23 cellular contexts compared by ENCODE assay signal in genomic region chr12:100020370-100020769, GRCh38. TPM values are rescaled to one million over a fixed set of nuclear protein-coding genes. Genes with fewer than 3 reads are reported as not detected.
A peak's percentile ranks its signal among the peaks of the same experiment; 100 is the strongest.
DNase-seq lines count a peak whose midpoint lies in the region; ATAC-seq, FAIRE-seq and TF ChIP-seq lines count a peak whose summit lies in the region.
"Had no signal": no experiment of that assay in that cellular context is flagged by ENCODE, and none has a peak within 500 bp of the region (broad histone marks: within the 10 kb centered on the region; RNA-seq: fewer than 3 reads in every experiment).

No MANE protein-coding gene starts in this region.

- peak; percentile 58 for ATAC-seq in WTC11
- ATAC-seq: K562, mucosa of descending colon, pancreas, right cardiac atrium had no signal

- no peak overlapping the region for H3K27ac Mint-ChIP-seq in WTC11
- H3K27ac Mint-ChIP-seq: activated B cell treated with CpG ODN at 0.5 μM for 24 hours; activated naive CD8-positive, alpha-beta T cell treated with anti-CD3 and anti-CD28 coated beads for 36 hours; nephron progenitor cell; T-helper 2 cell treated with Interferon-gamma antibody and Interleukin-4, amounts not matched to agents 5 μg/mL and 100 μg/mL, for 36 hours had no signal

- peak; percentile 31 for DNase-seq in D721Med (ENCODE audit: insufficient read length, low spot score)
- DNase-seq in LHCN-M2 (ENCODE audit: low read depth): peak; percentile 9
- no peak for DNase-seq in WTC11 (ENCODE audit: low spot score)
- DNase-seq in iris pigment epithelial cell (ENCODE audit: low read depth): peak; percentile 62
- DNase-seq in retina: no peak
- DNase-seq in putamen (ENCODE audit: low spot score): no peak
- DNase-seq in hippocampal formation (lab: John Stamatoyannopoulos, UW): no peak
- DNase-seq in activated CD4-positive, alpha-beta T cell treated with anti-CD3 and anti-CD28 coated beads for 4 hours: no peak
- DNase-seq: ACHN; activated B cell treated with CpG ODN at 0.5 μM for 24 hours; activated CD4-positive, alpha-beta T cell treated with anti-CD3 and anti-CD28 coated beads, Interleukin-2, amount 50 U/mL, for 48 hours; activated CD8-positive, alpha-beta memory T cell treated with anti-CD3 and anti-CD28 coated beads, Interleukin-2, amount 50 U/mL, for 48 hours; activated naive CD8-positive, alpha-beta T cell treated with anti-CD3 and anti-CD28 coated beads for 36 hours; mucosa of descending colon; NCI-H1436 treated with DMSO at 0.1 percent for 48 hours; NCI-H510A treated with DMSO at 0.1 percent for 48 hours; nephron progenitor cell; pancreas; right cardiac atrium; stimulated activated naive CD4-positive, alpha-beta T cell treated with Interleukin-2 at 50 U/mL for 16 hours had no signal

- no peak for TF ChIP-seq CTCF in D721Med (IDR thresholded peaks at IDR 0.05; ENCODE audit: insufficient read depth, missing control alignments)
- TF ChIP-seq CTCF in WTC11 (IDR thresholded peaks at IDR 0.05): no peak

- H3K4me3 Mint-ChIP-seq in WTC11: no peak overlapping the region
- H3K4me3 Mint-ChIP-seq: activated B cell treated with CpG ODN at 0.5 μM for 24 hours; activated naive CD8-positive, alpha-beta T cell treated with anti-CD3 and anti-CD28 coated beads for 36 hours; nephron progenitor cell; T-helper 2 cell treated with Interferon-gamma antibody and Interleukin-4, amounts not matched to agents 5 μg/mL and 100 μg/mL, for 36 hours had no signal

- H3K36me3 Mint-ChIP-seq in WTC11: peaks cover 6% of the 10 kb centered on the region; the same call in 1 of the 2 replicates

- H3K4me1 Mint-ChIP-seq in WTC11: peaks cover 4% of the 10 kb centered on the region; the same call in 1 of the 2 replicates
- H3K4me1 Mint-ChIP-seq: activated B cell treated with CpG ODN at 0.5 μM for 24 hours; activated naive CD8-positive, alpha-beta T cell treated with anti-CD3 and anti-CD28 coated beads for 36 hours had no signal

- H3K27me3 Mint-ChIP-seq in WTC11 (ENCODE audit: low read depth): no peaks in the 10 kb centered on the region; the same call in 1 of the 2 replicates
- H3K27me3 Mint-ChIP-seq: activated B cell treated with CpG ODN at 0.5 μM for 24 hours; activated naive CD8-positive, alpha-beta T cell treated with anti-CD3 and anti-CD28 coated beads for 36 hours had no signal

- CTCF ChIA-PET in WTC11 (lab: Charles Lee): interaction anchor here (1.3 kb wide), 1 partner anchor 634 kb away, joined by 4 read pairs; no protein-coding TSS in a partner anchor

- no peak for FAIRE-seq in D721Med (lab: Jason Lieb, UNC)
- FAIRE-seq: GM19239, K562, pancreas had no signal

- POLR2A ChIA-PET in WTC11 (lab: Charles Lee): interaction anchor here (1.0 kb wide), 1 partner anchor 37 kb away, joined by 3 read pairs; no protein-coding TSS in a partner anchor

- peaks cover 26% of the 10 kb centered on the region for H3K9me3 Mint-ChIP-seq in WTC11

TF ChIP-seq in WTC11, 78 proteins besides CTCF, POLR2A, EP300 and RAD21:
- TF ChIP-seq FOXP1 (CRISPR knock-in tag; IDR thresholded peaks at IDR 0.05; ENCODE audit: borderline replicate concordance): no peak
- no peak for TF ChIP-seq STAT6 (CRISPR knock-in tag; conservative IDR thresholded peaks at IDR 0.05; ENCODE audit: low read depth)
- no peak for TF ChIP-seq ZNF121 (CRISPR knock-in tag; IDR thresholded peaks at IDR 0.05)
- no peak for TF ChIP-seq SMAD4 (CRISPR knock-in tag; IDR thresholded peaks at IDR 0.05)
TF ChIP-seq in WTC11: peak in this region for 0.

RNA-seq across cellular contexts. Expression of gene ANKS1B, which starts 35.6 kb away (rescaled TPM):
- total RNA-seq in LHCN-M2 (2014; rRNA removed) (0.06 and 0.11 TPM in 2 replicates), WTC11 (2021) (5.4 to 6.7 TPM (median 5.8 TPM) in 3 replicates)
- polyA plus RNA-seq in LHCN-M2 (2012): not detected
- total RNA-seq: activated B cell treated with CpG ODN at 0.5 μM for 24 hours; activated naive CD8-positive, alpha-beta T cell treated with anti-CD3 and anti-CD28 coated beads for 36 hours had no signal

Comparison
In these comparisons a context has a peak if more than half of its experiments do, and no peak if none do; other contexts are left out.
1. DNase-seq: peak in D721Med (single experiment), LHCN-M2 (single experiment) and iris pigment epithelial cell (single experiment); none in WTC11 (single experiment), retina (single experiment), putamen (single experiment), hippocampal formation (0 of 2) and activated CD4-positive, alpha-beta T cell treated with anti-CD3 and anti-CD28 coated beads for 4 hours (0 of 2).